Comparison of ENCODE assay signal across 14 cellular contexts in genomic region chr16:28069921-28070794, GRCh38. TPM values are rescaled to one million over a fixed set of nuclear protein-coding genes. Genes with fewer than 3 reads are reported as not detected.
"Had no signal": no experiment of that assay in that cellular context is flagged by ENCODE, and none has a peak within 500 bp of the region (broad histone marks: within the 10 kb centered on the region; RNA-seq: fewer than 3 reads in every experiment).

No MANE protein-coding gene starts in this region.

- DNase-seq: esophagus squamous epithelium had no signal

- H3K4me1 Mint-ChIP-seq: activated B cell treated with CpG ODN at 0.5 μM for 24 hours; activated naive CD8-positive, alpha-beta T cell treated with anti-CD3 and anti-CD28 coated beads, Interleukin-2, amount 50 U/mL, for 24 hours; neural crest cell had no signal

- H3K4me3 ChIP-seq: esophagus squamous epithelium, lung, pancreas, skin epidermis, stomach, thoracic aorta had no signal

- H3K27ac ChIP-seq: esophagus squamous epithelium, pancreas, skin epidermis, stomach, thoracic aorta had no signal

- H3K27me3 ChIP-seq: pancreas had no signal

- H3K4me1 ChIP-seq: pancreas, stomach had no signal

- FAIRE-seq: pancreas had no signal

- H3K36me3 ChIP-seq: esophagus squamous epithelium, pancreas, stomach, thoracic aorta had no signal

- H3K4me3 Mint-ChIP-seq: activated B cell treated with CpG ODN at 0.5 μM for 24 hours; activated CD4-positive, alpha-beta T cell treated with anti-CD3 and anti-CD28 coated beads, Interleukin-2, amount 10 ng/mL, durations not matched to agents 24 days and 14 days; activated naive CD8-positive, alpha-beta T cell treated with anti-CD3 and anti-CD28 coated beads, Interleukin-2, amount 50 U/mL, for 24 hours; activated T-helper 1 cell treated with anti-CD3 and anti-CD28 coated beads, Interleukin-12 subunit alpha, Interleukin-12 subunit beta, Interleukin-2, Interleukin-4 antibody, amounts not matched to agents 30 ng/mL and 10 ng/mL and 1 ng/mL, durations not matched to agents 14 hours and 24 hours and 36 hours; neural crest cell; T-helper 2 cell treated with Interferon-gamma antibody and Interleukin-4, amounts not matched to agents 5 μg/mL and 100 μg/mL, for 36 hours had no signal

- H3K27ac Mint-ChIP-seq: activated B cell treated with CpG ODN at 0.5 μM for 24 hours; activated CD4-positive, alpha-beta T cell treated with anti-CD3 and anti-CD28 coated beads, Interleukin-2, amount 10 ng/mL, durations not matched to agents 24 days and 14 days; activated naive CD8-positive, alpha-beta T cell treated with anti-CD3 and anti-CD28 coated beads, Interleukin-2, amount 50 U/mL, for 24 hours; activated T-helper 1 cell treated with anti-CD3 and anti-CD28 coated beads, Interleukin-12 subunit alpha, Interleukin-12 subunit beta, Interleukin-2, Interleukin-4 antibody, amounts not matched to agents 30 ng/mL and 10 ng/mL and 1 ng/mL, durations not matched to agents 14 hours and 24 hours and 36 hours; T-helper 2 cell treated with Interferon-gamma antibody and Interleukin-4, amounts not matched to agents 5 μg/mL and 100 μg/mL, for 36 hours had no signal

- H3K9me3 ChIP-seq: esophagus squamous epithelium, pancreas, stomach, thoracic aorta had no signal

- H3K9me3 Mint-ChIP-seq: activated CD4-positive, alpha-beta T cell treated with anti-CD3 and anti-CD28 coated beads, Interleukin-2, amount 10 ng/mL, durations not matched to agents 24 days and 14 days; activated naive CD8-positive, alpha-beta T cell treated with anti-CD3 and anti-CD28 coated beads, Interleukin-2, amount 50 U/mL, for 24 hours; activated T-helper 1 cell treated with anti-CD3 and anti-CD28 coated beads, Interleukin-12 subunit alpha, Interleukin-12 subunit beta, Interleukin-2, Interleukin-4 antibody, amounts not matched to agents 30 ng/mL and 10 ng/mL and 1 ng/mL, durations not matched to agents 14 hours and 24 hours and 36 hours; neural crest cell; T-helper 2 cell treated with Interferon-gamma antibody and Interleukin-4, amounts not matched to agents 5 μg/mL and 100 μg/mL, for 36 hours had no signal

RNA-seq across cellular contexts. Expression of gene GSG1L, which starts 6.6 kb away (rescaled TPM):
- total RNA-seq: activated B cell treated with CpG ODN at 0.5 μM for 24 hours; activated CD4-positive, alpha-beta T cell treated with anti-CD3 and anti-CD28 coated beads, Interleukin-2, amount 10 ng/mL, durations not matched to agents 24 days and 14 days; activated T-helper 1 cell treated with anti-CD3 and anti-CD28 coated beads, Interleukin-12 subunit alpha, Interleukin-12 subunit beta, Interleukin-2, Interleukin-4 antibody, amounts not matched to agents 30 ng/mL and 10 ng/mL and 1 ng/mL, durations not matched to agents 14 hours and 24 hours and 36 hours; endothelial cell of umbilical vein; neural crest cell; renal cortical epithelial cell; stomach had no signal
